In the genomic region with DNA sequence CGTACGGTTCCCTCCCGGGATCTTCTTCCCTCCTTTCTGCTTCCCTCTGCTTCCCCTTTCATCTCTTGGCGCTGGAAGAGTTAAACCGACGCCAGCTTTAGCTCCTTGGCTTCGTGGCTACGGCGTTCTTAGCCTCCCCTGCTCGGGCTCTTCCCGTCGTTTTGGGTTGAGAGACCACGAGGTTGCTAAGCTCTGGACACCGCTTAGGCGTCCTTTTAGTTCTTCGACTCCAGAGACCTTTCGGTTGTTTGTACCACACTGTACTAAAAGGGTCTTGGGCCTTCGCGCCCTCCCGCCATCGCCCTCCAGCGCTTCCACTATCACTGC, we compare ENCODE assay signal across 8 cellular contexts. TPM values are rescaled to one million over a fixed set of nuclear protein-coding genes. Genes with fewer than 3 reads are reported as not detected.
A peak's percentile ranks its signal among the peaks of the same experiment; 100 is the strongest.
DNase-seq lines count a peak whose midpoint lies in the region; ATAC-seq and TF ChIP-seq lines count a peak whose summit lies in the region.

No MANE protein-coding gene starts in this region.

- peaks cover 0 to 20% of the 10 kb centered on the region in 2 donors for H3K4me1 ChIP-seq in right atrium auricular region
- H3K4me1 ChIP-seq in prostate gland (replicated peaks) = no peaks in the 10 kb centered on the region

- H3K36me3 ChIP-seq in BJ (ENCODE audit: control insufficient read depth, insufficient read depth, low read length) (no peaks in the 10 kb centered on the region), MG63 (peaks cover 15% of the 10 kb centered on the region), right atrium auricular region (peaks cover 19% of the 10 kb centered on the region), prostate gland (no peaks in the 10 kb centered on the region)

- H3K9me3 Mint-ChIP-seq in activated naive CD8-positive, alpha-beta T cell treated with anti-CD3 and anti-CD28 coated beads, Interleukin-2, amount 50 U/mL, for 24 hours = no peaks in the 10 kb centered on the region

- CTCF ChIA-PET in BJ (lab: Yijun Ruan, JAX) = interaction anchor here (1.6 to 7.5 kb wide), 3 partner anchors 13 to 230 kb away, joined by 3 to 76 read pairs (median 26); a partner anchor contains a TSS

- H3K36me3 Mint-ChIP-seq in activated naive CD8-positive, alpha-beta T cell treated with anti-CD3 and anti-CD28 coated beads, Interleukin-2, amount 50 U/mL, for 24 hours (ENCODE audit: low read depth) = peaks cover 33% of the 10 kb centered on the region

- H3K27ac ChIP-seq in right atrium auricular region = peak overlapping the region; percentile 86 to 91
- H3K27ac ChIP-seq in prostate gland = peak overlapping the region; percentile 86 to 87

- no peak for TF ChIP-seq CTCF in BJ (IDR thresholded peaks at IDR 0.05; ENCODE audit: insufficient read depth, low read depth, low read length)
- TF ChIP-seq CTCF in right atrium auricular region (IDR thresholded peaks at IDR 0.05) = no peak
- no peak for TF ChIP-seq CTCF in prostate gland (IDR thresholded peaks at IDR 0.05)
- TF ChIP-seq CTCF in GM20000 (IDR thresholded peaks at IDR 0.05; ENCODE audit: extremely low read depth, missing control alignments) = no peak

- H3K4me3 ChIP-seq in BJ (ENCODE audit: low read depth, low read length) (peak overlapping the region; percentile 82), MG63 (peak overlapping the region; percentile 94), right atrium auricular region (peak overlapping the region; percentile 66 to 83), prostate gland (peak overlapping the region; percentile 80 to 94)

- H3K27ac Mint-ChIP-seq in activated naive CD8-positive, alpha-beta T cell treated with anti-CD3 and anti-CD28 coated beads, Interleukin-2, amount 50 U/mL, for 24 hours = peak overlapping the region; percentile 98

- peaks cover 47% of the 10 kb centered on the region for H3K4me1 Mint-ChIP-seq in activated naive CD8-positive, alpha-beta T cell treated with anti-CD3 and anti-CD28 coated beads, Interleukin-2, amount 50 U/mL, for 24 hours

- WGBS in prostate gland = under 1% methylated on average over 22 of the region's 22 CpGs

- POLR2A ChIA-PET in BJ (lab: Charles Lee) = interaction anchor here (0.5 to 1.1 kb wide), 4 partner anchors 9 to 37 kb away, joined by 3 to 4 read pairs (median 3); a partner anchor contains a TSS

- H3K27me3 Mint-ChIP-seq in activated naive CD8-positive, alpha-beta T cell treated with anti-CD3 and anti-CD28 coated beads, Interleukin-2, amount 50 U/mL, for 24 hours = no peaks in the 10 kb centered on the region

- H3K4me3 Mint-ChIP-seq in activated naive CD8-positive, alpha-beta T cell treated with anti-CD3 and anti-CD28 coated beads, Interleukin-2, amount 50 U/mL, for 24 hours = peak overlapping the region; percentile 93

- H3K27me3 ChIP-seq in BJ (ENCODE audit: control insufficient read depth, insufficient read depth, low read length) (no peaks in the 10 kb centered on the region), MG63 (no peaks in the 10 kb centered on the region), right atrium auricular region (no peaks in the 10 kb centered on the region), prostate gland (replicated peaks; ENCODE audit: insufficient read depth) (no peaks in the 10 kb centered on the region)

- DNase-seq in BJ (ENCODE audit: low read depth) = no peak
- DNase-seq in MG63 = peak; percentile 7
- peak; percentile 23 for DNase-seq in activated naive CD8-positive, alpha-beta T cell treated with anti-CD3 and anti-CD28 coated beads, Interleukin-2, amount 50 U/mL, for 24 hours
- no peak for DNase-seq in right atrium auricular region (ENCODE audit: low spot score)
- no peak for DNase-seq in prostate gland (ENCODE audit: low spot score)
- DNase-seq in GM20000 (ENCODE audit: low spot score) = no peak

- intact Hi-C loops in prostate gland (cut with DNase I) = loop anchor here (10.0 kb wide), 2 partner anchors 562 to 662 kb away; no protein-coding TSS in a partner anchor

- H3K9me3 ChIP-seq in MG63 (no peaks in the 10 kb centered on the region), right atrium auricular region (no peaks in the 10 kb centered on the region), prostate gland (no peaks in the 10 kb centered on the region)

- ATAC-seq in GM18907 (IDR thresholded peaks at IDR 0.05; ENCODE audit: unreplicated experiment) (peak; percentile 20), GM18861 (IDR thresholded peaks at IDR 0.05; ENCODE audit: unreplicated experiment) (no peak)
- no peak for ATAC-seq in activated naive CD8-positive, alpha-beta T cell treated with anti-CD3 and anti-CD28 coated beads, Interleukin-2, amount 50 U/mL, for 24 hours

- no peak for TF ChIP-seq POLR2A in prostate gland (IDR thresholded peaks at IDR 0.05)

RNA-seq across cellular contexts. Expression of a gene that starts 0.5 kb away (rescaled TPM):
- polyA plus RNA-seq in BJ (2011; rRNA removed) = 14.2 and 35.7 TPM in 2 replicates
- 19.2 and 19.3 TPM in 2 replicates for polyA minus RNA-seq in BJ (2011; rRNA and poly(A)+ RNA removed)
- total RNA-seq in MG63 (2014; rRNA removed; shearing (Covaris generic); ENCODE audit: low replicate concordance) = 39.2 and 67.6 TPM in 2 replicates
- total RNA-seq in right atrium auricular region = 10 to 100 TPM; 24.4 to 24.8 TPM
- 10 to 100 TPM; 25.4 to 74.5 TPM for total RNA-seq in prostate gland

RNA-seq across cellular contexts. Expression of a gene that starts 0.8 kb away (rescaled TPM):
- 163 and 327 TPM in 2 replicates for polyA plus RNA-seq in BJ (2011; rRNA removed)
- 19.2 and 26.2 TPM in 2 replicates for polyA minus RNA-seq in BJ (2011; rRNA and poly(A)+ RNA removed)
- total RNA-seq in MG63 (2014; rRNA removed; shearing (Covaris generic); ENCODE audit: low replicate concordance) = 29.7 and 177 TPM in 2 replicates
- total RNA-seq in right atrium auricular region = 1,000 to 10,000 TPM; 1,040 to 1,566 TPM
- total RNA-seq in prostate gland = 100 to 1,000 TPM; 211 to 351 TPM

RNA-seq across cellular contexts. Expression of a gene that starts 15.9 kb away (rescaled TPM):
- 8.6 and 22.9 TPM in 2 replicates for polyA plus RNA-seq in BJ (2011; rRNA removed)
- 6.3 and 7.8 TPM in 2 replicates for polyA minus RNA-seq in BJ (2011; rRNA and poly(A)+ RNA removed)
- total RNA-seq in MG63 (2014; rRNA removed; shearing (Covaris generic); ENCODE audit: low replicate concordance) = 8.3 and 22.0 TPM in 2 replicates
- 10 to 100 TPM in 1 of 2 donors, 1 to 10 TPM in 1; 9.1 to 17.9 TPM for total RNA-seq in right atrium auricular region
- 10 to 100 TPM; 45.1 to 53.5 TPM for total RNA-seq in prostate gland

Comparison
In these comparisons a context has a peak if more than half of its experiments do, and no peak if none do; other contexts are left out.
1. DNase-seq: peak in MG63 (single experiment) and activated naive CD8-positive, alpha-beta T cell treated with anti-CD3 and anti-CD28 coated beads, Interleukin-2, amount 50 U/mL, for 24 hours (single experiment); none in BJ (single experiment), right atrium auricular region (single experiment), prostate gland (single experiment) and GM20000 (single experiment).
2. Peak in every context shown above with its lines, with median percentiles within 50 percentile points of each other: H3K4me3 ChIP-seq.